In the genomic region with DNA sequence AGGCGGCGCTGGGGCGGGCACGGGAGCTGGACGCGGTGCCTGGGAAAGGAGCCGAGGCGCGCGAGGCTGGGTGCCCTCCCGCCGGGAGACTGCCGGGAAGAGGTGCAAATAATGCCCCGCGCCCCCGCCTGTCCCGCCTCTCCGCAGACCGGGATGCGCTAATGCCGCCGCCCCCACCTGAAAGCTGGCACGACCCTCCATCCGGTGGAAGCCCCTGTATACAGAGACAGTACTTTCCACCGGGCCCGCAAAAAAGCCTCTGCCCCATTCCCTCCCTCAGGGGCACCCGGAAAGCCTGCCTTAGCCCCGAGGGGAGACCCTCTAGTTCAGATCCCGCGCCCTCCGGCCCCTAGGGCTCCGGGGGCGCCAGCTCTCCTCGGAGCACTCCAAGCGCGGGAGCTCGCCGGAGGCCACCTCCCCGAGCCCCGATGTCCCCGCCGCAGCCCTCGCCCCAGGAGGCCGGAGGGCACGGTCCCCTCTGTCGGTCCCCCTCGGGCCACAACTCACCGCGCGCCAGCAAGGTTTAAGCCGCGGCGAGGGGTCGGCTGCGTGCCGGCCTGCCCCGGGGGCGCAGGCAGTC, we compare ENCODE assay signal across 11 cellular contexts. TPM values are rescaled to one million over a fixed set of nuclear protein-coding genes. Genes with fewer than 3 reads are reported as not detected.
A peak's percentile ranks its signal among the peaks of the same experiment; 100 is the strongest.
DNase-seq lines count a peak whose midpoint lies in the region; ATAC-seq, FAIRE-seq and TF ChIP-seq lines count a peak whose summit lies in the region.
"Had no signal": no experiment of that assay in that cellular context is flagged by ENCODE, and none has a peak within 500 bp of the region (broad histone marks: within the 10 kb centered on the region; RNA-seq: fewer than 3 reads in every experiment).

No MANE protein-coding gene starts in this region.

- DNase-seq in BE2C (peak; percentile 21), coronary artery (ENCODE audit: low spot score) (no peak), osteoblast (ENCODE audit: insufficient read length, low spot score, missing footprints) (peak; percentile 62), GM12892 (ENCODE audit: insufficient read length) (no peak), ureter (ENCODE audit: low spot score) (no peak), HuH-7 (ENCODE audit: low spot score) (no peak)
- DNase-seq: cortex of kidney, midbrain had no signal

- H3K4me1 ChIP-seq in BE2C (no peaks in the 10 kb centered on the region; the same call in 1 of the 2 replicates), HUES64 (ENCODE audit: insufficient read depth, low read length) (peaks cover 36% of the 10 kb centered on the region), osteoblast (ENCODE audit: insufficient read depth, low read length) (no peaks in the 10 kb centered on the region)

- no peak for ATAC-seq in HG03039 (IDR thresholded peaks at IDR 0.05; ENCODE audit: unreplicated experiment)

- no peak for TF ChIP-seq POLR2A in GM12892 (IDR thresholded peaks at IDR 0.05; ENCODE audit: low read depth, low read length)

- H3K36me3 ChIP-seq in BE2C = no peaks in the 10 kb centered on the region
- H3K36me3 ChIP-seq in HUES64 (ENCODE audit: insufficient read depth, low read length) = no peaks in the 10 kb centered on the region
- H3K36me3 ChIP-seq in osteoblast (ENCODE audit: insufficient read depth, low read length) = no peaks in the 10 kb centered on the region

- peaks cover 28% of the 10 kb centered on the region for H3K27me3 ChIP-seq in BE2C
- H3K27me3 ChIP-seq in HUES64 (ENCODE audit: insufficient read depth, low read length) = peaks cover 55% of the 10 kb centered on the region
- peaks cover 68% of the 10 kb centered on the region for H3K27me3 ChIP-seq in osteoblast (ENCODE audit: insufficient read depth, low read length)

- H3K9me3 ChIP-seq in BE2C = no peaks in the 10 kb centered on the region
- no peaks in the 10 kb centered on the region for H3K9me3 ChIP-seq in HUES64 (ENCODE audit: insufficient read depth, low read depth, low read length)
- H3K9me3 ChIP-seq in osteoblast (ENCODE audit: low read depth, low read length) = no peaks in the 10 kb centered on the region

- no peak overlapping the region for H3K4me2 ChIP-seq in osteoblast (ENCODE audit: insufficient read depth, low read length)

- H3K4me3 ChIP-seq in BE2C (ENCODE audit: low read depth, low read length) (peak overlapping the region; percentile 56), HUES64 (ENCODE audit: low read length) (peak overlapping the region; percentile 74), coronary artery (peak overlapping the region; percentile 66), osteoblast (ENCODE audit: insufficient read depth, low read length) (no peak overlapping the region)

- TF ChIP-seq CTCF in BE2C (IDR thresholded peaks at IDR 0.05; ENCODE audit: low read depth, low read length) = no peak
- no peak for TF ChIP-seq CTCF in coronary artery (IDR thresholded peaks at IDR 0.05)
- TF ChIP-seq CTCF in osteoblast (IDR thresholded peaks at IDR 0.05; ENCODE audit: extremely low read depth, low read depth, low read length) = no peak

- peak overlapping the region; percentile 70; the same call in 1 of the 2 replicates for H3K9ac ChIP-seq in HUES64 (ENCODE audit: low read depth, low read length)

- FAIRE-seq in GM12892 (lab: Jason Lieb, UNC) = no peak

- under 1% methylated on average over 58 of the region's 58 CpGs for whole genome bisulfite sequencing in HUES64

- no peaks in the 10 kb centered on the region for H4K20me1 ChIP-seq in osteoblast (ENCODE audit: insufficient read depth, low read length)

- H3K79me2 ChIP-seq in osteoblast (ENCODE audit: insufficient read depth, low read length) = no peaks in the 10 kb centered on the region

- H2AFZ ChIP-seq in osteoblast (ENCODE audit: low read length) = no peak overlapping the region

- H3K27ac ChIP-seq in HUES64 (ENCODE audit: low read depth, low read length) (no peak overlapping the region), coronary artery (no peak overlapping the region), osteoblast (ENCODE audit: low read depth, low read length) (no peak overlapping the region)

RNA-seq across cellular contexts. Expression of gene GRM4, which starts 1.2 kb away (rescaled TPM):
- 0.79 TPM for polyA plus RNA-seq in BE2C (2012; ENCODE audit: insufficient read depth, insufficient read length, low read depth)
- polyA plus RNA-seq in HUES64 (2013, experiment 1 of 2) = 9.4 TPM
- polyA plus RNA-seq in HUES64 (2013, experiment 2 of 2) = 12.8 TPM
- total RNA-seq in osteoblast = 0.36 TPM in 1 of 2 replicates, not detected in the other
- polyA plus RNA-seq in GM12892 (2012; ENCODE audit: missing spikeins) = not detected
- total RNA-seq in ureter = 0.21 TPM
- total RNA-seq: T-helper 2 cell treated with Interferon-gamma antibody and Interleukin-4, amounts not matched to agents 100 ng/mL and 5 ng/mL, for 36 hours had no signal

Comparison
In these comparisons a context has a peak if more than half of its experiments do, and no peak if none do; other contexts are left out.
1. DNase-seq: peak in BE2C (single experiment) and osteoblast (single experiment); none in coronary artery (single experiment), GM12892 (single experiment), ureter (single experiment) and HuH-7 (single experiment).